Comparison of ENCODE assay signal across 8 cellular contexts in the genomic region with DNA sequence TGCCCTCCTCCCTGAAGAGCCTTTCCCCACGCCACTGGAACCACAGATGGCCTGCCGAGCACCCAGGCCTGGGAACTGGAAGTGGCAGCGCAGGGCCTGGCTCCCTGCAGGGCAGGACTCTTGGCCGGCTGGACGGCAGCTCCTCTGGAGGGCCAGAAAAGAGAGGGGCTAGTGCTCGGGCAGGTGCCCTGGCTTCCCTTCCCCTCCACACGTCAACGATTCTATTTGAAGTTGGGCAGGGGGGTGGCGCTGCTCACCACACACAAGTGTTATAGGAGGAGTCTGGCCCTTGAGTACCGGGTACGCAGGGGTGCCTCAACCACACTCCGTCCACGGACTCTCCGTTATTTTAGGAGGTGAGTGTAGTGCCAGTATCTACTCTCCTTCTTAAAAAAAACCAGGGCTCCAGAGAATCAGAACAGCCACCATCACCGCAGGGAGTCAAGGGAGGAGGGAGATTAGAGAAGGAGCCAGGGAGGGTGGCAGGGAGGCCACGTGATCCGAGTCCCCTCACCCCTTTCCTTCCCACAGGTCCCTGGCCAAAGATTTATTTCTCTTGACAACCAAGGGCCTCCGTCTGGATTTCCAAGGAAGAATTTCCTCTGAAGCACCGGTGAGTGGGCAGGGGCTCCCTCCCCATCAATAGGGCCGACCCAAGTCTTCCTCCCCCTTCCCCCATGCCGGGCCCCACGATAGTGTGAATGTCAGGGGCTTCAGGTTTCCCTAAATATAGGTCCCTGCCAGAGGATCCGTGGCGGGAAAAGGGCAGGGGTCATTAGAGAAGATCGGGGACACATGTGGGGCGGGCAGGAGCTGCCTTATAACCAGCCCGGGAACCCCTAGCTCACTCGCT. TPM values are rescaled to one million over a fixed set of nuclear protein-coding genes. Genes with fewer than 3 reads are reported as not detected.
DNase-seq lines count a peak whose midpoint lies in the region; ATAC-seq lines count a peak whose summit lies in the region.

No MANE protein-coding gene starts in this region.

- DNase-seq in Caki2 (ENCODE audit: low read depth) (peak; percentile 87), H4 (ENCODE audit: low spot score) (peak; percentile 40), NCI-H345 (lab: John Stamatoyannopoulos, UW) (peak; percentile 74), ecto neural progenitor cell (ENCODE audit: low spot score) (peak; percentile 67), medulla oblongata (ENCODE audit: extremely low spot score) (peak; percentile 90)
- DNase-seq in activated CD4-positive, alpha-beta T cell treated with anti-CD3 and anti-CD28 coated beads, Interleukin-2, amount 50 U/mL, for 1 hour = peak; percentile 62
- DNase-seq in stimulated activated CD4-positive, alpha-beta T cell treated with anti-CD3 and anti-CD28 coated beads, TNF-alpha, amount 100 ng/mL, for 48 hours (ENCODE audit: low read depth in 3 of 3) = peak in 2 of 3 donors; percentile 55 to 68

- in situ Hi-C loops in Caki2 (cut with HindIII; ENCODE audit: low pct_unique_long_range_greater_than_20kb, low sequenced_read_pairs) = no loop called here

- ATAC-seq in HG03135 (IDR thresholded peaks at IDR 0.05; ENCODE audit: unreplicated experiment) = no peak

RNA-seq across cellular contexts. Expression of a gene that starts 1.4 kb away (rescaled TPM):
- total RNA-seq in Caki2 (2014; rRNA removed; shearing (Covaris generic); ENCODE audit: low replicate concordance) = 1,849 and 1,917 TPM in 2 replicates
- 1,896 and 1,920 TPM in 2 replicates for total RNA-seq in H4 (2014; rRNA removed; shearing (Covaris generic))

RNA-seq across cellular contexts. Expression of a gene that starts 11.7 kb away (rescaled TPM):
- 228 and 297 TPM in 2 replicates for total RNA-seq in Caki2 (2014; rRNA removed; shearing (Covaris generic); ENCODE audit: low replicate concordance)
- total RNA-seq in H4 (2014; rRNA removed; shearing (Covaris generic)) = 117 and 139 TPM in 2 replicates

RNA-seq across cellular contexts. Expression of a gene that starts 27.6 kb away (rescaled TPM):
- 0.24 TPM in 1 of 2 replicates, not detected in the other for total RNA-seq in Caki2 (2014; rRNA removed; shearing (Covaris generic); ENCODE audit: low replicate concordance)
- not detected in 2 replicates for total RNA-seq in H4 (2014; rRNA removed; shearing (Covaris generic))

RNA-seq across cellular contexts. Expression of a gene that starts 31.9 kb away (rescaled TPM):
- 6.3 and 10.5 TPM in 2 replicates for total RNA-seq in Caki2 (2014; rRNA removed; shearing (Covaris generic); ENCODE audit: low replicate concordance)
- 4.1 and 6.7 TPM in 2 replicates for total RNA-seq in H4 (2014; rRNA removed; shearing (Covaris generic))

RNA-seq across cellular contexts. Expression of a gene that starts 33.0 kb away (rescaled TPM):
- total RNA-seq in Caki2 (2014; rRNA removed; shearing (Covaris generic); ENCODE audit: low replicate concordance) = 1.4 and 3.4 TPM in 2 replicates
- 0.04 TPM in 1 of 2 replicates, not detected in the other for total RNA-seq in H4 (2014; rRNA removed; shearing (Covaris generic))

Comparison
In these comparisons a context has a peak if more than half of its experiments do, and no peak if none do; other contexts are left out.
1. DNase-seq: peak in every context shown above with its lines; median percentile 90 in medulla oblongata; 87 in Caki2; 74 in NCI-H345; 67 in ecto neural progenitor cell; 62 in activated CD4-positive, alpha-beta T cell treated with anti-CD3 and anti-CD28 coated beads, Interleukin-2, amount 50 U/mL, for 1 hour; 62 in stimulated activated CD4-positive, alpha-beta T cell treated with anti-CD3 and anti-CD28 coated beads, TNF-alpha, amount 100 ng/mL, for 48 hours; 40 in H4.